2 cellular contexts compared by ENCODE assay signal in genomic region chr9:93619272-93619775, GRCh38.
TF ChIP-seq lines count a peak whose summit lies in the region.

No MANE protein-coding gene starts in this region.

TF ChIP-seq in HepG2, 621 proteins besides CTCF, POLR2A, EP300 and RAD21:
- TF ChIP-seq BCL6 (CRISPR knock-in tag; IDR thresholded peaks at IDR 0.05), result no peak
- TF ChIP-seq MEIS2 (CRISPR knock-in tag; IDR thresholded peaks at IDR 0.05), result no peak
- TF ChIP-seq, protein P1, sequence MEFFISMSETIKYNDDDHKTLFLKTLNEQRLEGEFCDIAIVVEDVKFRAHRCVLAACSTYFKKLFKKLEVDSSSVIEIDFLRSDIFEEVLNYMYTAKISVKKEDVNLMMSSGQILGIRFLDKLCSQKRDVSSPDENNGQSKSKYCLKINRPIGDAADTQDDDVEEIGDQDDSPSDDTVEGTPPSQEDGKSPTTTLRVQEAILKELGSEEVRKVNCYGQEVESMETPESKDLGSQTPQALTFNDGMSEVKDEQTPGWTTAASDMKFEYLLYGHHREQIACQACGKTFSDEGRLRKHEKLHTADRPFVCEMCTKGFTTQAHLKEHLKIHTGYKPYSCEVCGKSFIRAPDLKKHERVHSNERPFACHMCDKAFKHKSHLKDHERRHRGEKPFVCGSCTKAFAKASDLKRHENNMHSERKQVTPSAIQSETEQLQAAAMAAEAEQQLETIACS (CRISPR knock-in tag; IDR thresholded peaks at IDR 0.05), result no peak

TF ChIP-seq in H1, 55 proteins besides CTCF, POLR2A, EP300 and RAD21:
- TF ChIP-seq CHD7 (IDR thresholded peaks at IDR 0.05; ENCODE audit: insufficient replicate concordance, low read length) (no peak), RBBP5 (IDR thresholded peaks at IDR 0.05; ENCODE audit: borderline replicate concordance, low read depth, low read length) (no peak), CBX5 (IDR thresholded peaks at IDR 0.05; ENCODE audit: low read depth, low read length) (no peak), TEAD4 (IDR thresholded peaks at IDR 0.05; ENCODE audit: low read depth, low read length) (no peak), ATF3 (IDR thresholded peaks at IDR 0.05; ENCODE audit: insufficient read depth, low read depth, low read length) (no peak), GABPA (IDR thresholded peaks at IDR 0.05; ENCODE audit: borderline replicate concordance, insufficient read depth, low read length) (no peak), SIN3A (conservative IDR thresholded peaks at IDR 0.05 in 1 of 2, IDR thresholded peaks at IDR 0.05 in 1 of 2; ENCODE audit: low read depth in 1 of 2, low read length in 2 of 2) (no peak), TAF1 (IDR thresholded peaks at IDR 0.05; ENCODE audit: low read depth, low read length) (no peak)
TF ChIP-seq in H1: peak in this region for 0.
